ENCODE assay signal across 8 cellular contexts in the genomic region with DNA sequence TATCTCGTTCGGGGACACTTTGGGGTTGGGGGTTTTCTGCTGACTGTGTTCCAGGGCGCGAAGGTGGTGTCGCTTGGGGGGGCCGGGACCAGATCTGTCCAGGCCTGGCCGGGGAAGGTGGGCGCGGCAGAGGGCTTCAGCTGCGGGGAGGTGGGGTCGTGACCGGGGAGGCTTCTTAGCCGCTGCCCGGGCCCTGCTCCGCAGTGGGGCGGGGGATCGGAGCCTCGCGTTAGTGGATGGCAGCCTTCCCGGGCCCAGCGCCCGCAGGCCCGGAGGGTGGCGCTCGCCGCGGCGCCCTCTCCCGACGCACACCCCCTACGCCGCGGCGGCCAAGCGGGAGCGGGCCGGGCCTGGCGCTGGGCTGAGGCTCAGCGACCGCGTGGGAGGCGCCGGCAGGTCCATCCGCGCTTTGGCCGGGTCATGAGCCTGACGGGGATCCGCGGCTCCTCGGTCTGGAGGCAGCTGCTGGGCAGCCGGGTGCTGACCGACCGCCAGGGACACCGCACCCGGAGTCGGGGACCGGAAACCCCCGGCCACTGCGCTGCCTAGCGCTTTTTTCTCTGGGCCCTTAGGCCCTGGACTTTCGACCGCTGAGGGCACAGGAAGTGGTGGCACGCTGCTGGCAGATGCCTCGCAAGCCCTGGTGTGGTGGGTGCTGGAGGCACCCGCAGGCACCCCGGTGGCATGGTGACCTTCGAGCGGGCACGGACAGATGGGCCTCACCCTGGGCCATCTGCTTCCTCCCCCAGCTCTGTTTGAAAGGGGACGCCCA. TPM values are rescaled to one million over a fixed set of nuclear protein-coding genes. Genes with fewer than 3 reads are reported as not detected.
A peak's percentile ranks its signal among the peaks of the same experiment; 100 is the strongest.
DNase-seq lines count a peak whose midpoint lies in the region; ATAC-seq and FAIRE-seq lines count a peak whose summit lies in the region.

No MANE protein-coding gene starts in this region.

- H3K27ac ChIP-seq in SJCRH30 (peak overlapping the region; percentile 66), small intestine (ENCODE audit: low read depth in 1 of 2, low read length in 1 of 2) (peak overlapping the region; percentile 83 to 89)

- H3K4me1 ChIP-seq in SJCRH30 = peaks cover 31% of the 10 kb centered on the region
- H3K4me1 ChIP-seq in small intestine (ENCODE audit: control insufficient read depth in 2 of 2, insufficient read depth in 1 of 2, low read depth in 1 of 2, low read length in 1 of 2) = peaks cover 0 to 6% of the 10 kb centered on the region in 2 donors

- H3K27me3 ChIP-seq in SJCRH30 (no peaks in the 10 kb centered on the region), small intestine (ENCODE audit: control insufficient read depth in 2 of 2, insufficient read depth in 2 of 2, low read length in 2 of 2) (no peaks in the 10 kb centered on the region)

- in situ Hi-C loops in T47D (cut with HindIII; ENCODE audit: low pct_unique_long_range_greater_than_20kb, low sequenced_read_pairs) = no loop called here

- H3K4me3 ChIP-seq in SJCRH30 (peak overlapping the region; percentile 96), small intestine (ENCODE audit: low read depth in 1 of 2, low read length in 2 of 2) (peak overlapping the region; percentile 55 to 91)

- 2% methylated on average over 48 to 70 of the region's 70 CpGs for WGBS in small intestine, 3 donors

- no peak for FAIRE-seq in small intestine (lab: Jason Lieb, UNC)

- peak; percentile 11 for DNase-seq in GF-D8 (lab: John Stamatoyannopoulos, UW)
- peak; percentile 47 to 58 for DNase-seq in SJCRH30
- peak; percentile 45 to 56 for DNase-seq in T47D (ENCODE audit: low read depth in 1 of 2, low spot score in 1 of 2)
- peak; percentile 70 for DNase-seq in islet precursor cell
- peak; percentile 78 for DNase-seq in small intestine
- DNase-seq in NCI-H1048 (lab: John Stamatoyannopoulos, UW) = no peak

- H3K36me3 ChIP-seq in SJCRH30 (peaks cover 17% of the 10 kb centered on the region), small intestine (ENCODE audit: control insufficient read depth in 2 of 2, insufficient read depth in 2 of 2, low read length in 2 of 2) (no peaks in the 10 kb centered on the region)

- H3K9me3 ChIP-seq in SJCRH30 (replicated peaks) (no peaks in the 10 kb centered on the region), small intestine (ENCODE audit: control insufficient read depth, low read depth) (no peaks in the 10 kb centered on the region)

- ATAC-seq in HG02588 (IDR thresholded peaks at IDR 0.05; ENCODE audit: unreplicated experiment) = peak; percentile 27
- no peak for ATAC-seq in GM19455 (IDR thresholded peaks at IDR 0.05; ENCODE audit: unreplicated experiment)

RNA-seq across cellular contexts. Expression of a gene that starts 1.2 kb away (rescaled TPM):
- 59.7 and 62.9 TPM in 2 replicates for total RNA-seq in SJCRH30 (2014; rRNA removed; shearing (Covaris generic))
- 10 to 100 TPM; 46.5 to 57.9 (median 54.9) TPM for polyA plus RNA-seq in small intestine

RNA-seq across cellular contexts. Expression of a gene that starts 4.1 kb away (rescaled TPM):
- total RNA-seq in SJCRH30 (2014; rRNA removed; shearing (Covaris generic)) = 43.5 and 44.2 TPM in 2 replicates
- polyA plus RNA-seq in small intestine = 100 to 1,000 TPM in 1 of 3 donors, 10 to 100 TPM in 2; 66.4 to 144 (median 77.4) TPM

RNA-seq across cellular contexts. Expression of a gene that starts 6.8 kb away (rescaled TPM):
- total RNA-seq in SJCRH30 (2014; rRNA removed; shearing (Covaris generic)) = 62.2 and 92.8 TPM in 2 replicates
- polyA plus RNA-seq in small intestine = 100 to 1,000 TPM; 114 to 248 (median 139) TPM

RNA-seq across cellular contexts. Expression of a gene that starts 28.0 kb away (rescaled TPM):
- 129 and 132 TPM in 2 replicates for total RNA-seq in SJCRH30 (2014; rRNA removed; shearing (Covaris generic))
- 100 to 1,000 TPM in 2 of 3 donors, 10 to 100 TPM in 1; 91.5 to 132 (median 101) TPM for polyA plus RNA-seq in small intestine

RNA-seq across cellular contexts. Expression of a gene that starts 29.7 kb away (rescaled TPM):
- 34.3 and 39.2 TPM in 2 replicates for total RNA-seq in SJCRH30 (2014; rRNA removed; shearing (Covaris generic))
- 10 to 100 TPM; 10.8 to 19.7 (median 12.9) TPM for polyA plus RNA-seq in small intestine
